1 cellular context compared by ENCODE assay signal in the genomic region with DNA sequence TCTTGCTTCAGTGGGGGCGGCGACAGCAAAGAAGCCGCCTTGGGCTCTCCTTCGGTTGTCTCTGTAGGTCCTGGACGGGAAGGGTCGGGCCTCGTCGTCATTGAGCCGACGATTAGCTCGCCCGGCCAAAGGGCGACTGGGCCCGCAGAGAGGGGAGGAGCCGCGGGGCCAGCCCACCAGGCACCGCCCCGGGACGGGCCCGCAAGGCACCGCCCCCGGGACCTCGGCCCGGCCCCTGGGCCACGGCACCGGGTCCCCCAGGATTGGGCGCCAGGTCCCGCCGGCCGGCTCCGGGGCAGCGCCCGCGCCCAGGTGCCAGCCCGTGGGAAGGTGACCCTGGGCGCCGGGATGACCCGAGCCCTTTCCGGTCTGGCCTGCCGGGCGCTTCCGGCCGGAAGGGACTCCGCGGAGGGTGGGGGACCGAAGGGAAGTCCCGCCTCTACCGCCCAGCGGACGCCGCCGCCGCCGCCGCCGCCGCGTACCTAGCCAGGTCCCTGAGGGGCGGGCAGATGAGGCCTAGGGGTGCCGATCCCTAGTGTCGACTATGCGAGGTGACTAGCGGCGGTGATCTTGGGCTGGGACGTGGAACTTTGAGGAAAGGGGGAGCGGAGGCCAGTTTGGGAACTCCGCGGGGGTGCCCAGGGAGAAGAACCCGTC.
TF ChIP-seq lines count a peak whose summit lies in the region.

GBA2 (minus strand) TSS at position 371 of the 657 bp plus-strand sequence. CDS start 524 bp downstream, outside the sequence.
RGP1 (plus strand) TSS at position 430 of the 657 bp plus-strand sequence. CDS start 469 bp downstream, outside the sequence.

TF ChIP-seq in HepG2, 621 proteins besides CTCF, POLR2A, EP300 and RAD21 (continued from another document and continues in another):
- TF ChIP-seq ARID4A (CRISPR knock-in tag; IDR thresholded peaks at IDR 0.05; ENCODE audit: borderline replicate concordance) (peak; percentile 87), RARG (CRISPR knock-in tag; IDR thresholded peaks at IDR 0.05; ENCODE audit: low read depth) (no peak), ASH2L (IDR thresholded peaks at IDR 0.05; ENCODE audit: insufficient read length, low read depth, low read length) (peak; percentile 61), POLR2AphosphoS2 (IDR thresholded peaks at IDR 0.05; ENCODE audit: low read depth, low read length) (no peak), ZFX (CRISPR knock-in tag; IDR thresholded peaks at IDR 0.05; ENCODE audit: low read depth) (peak; percentile 92), MED8 (CRISPR knock-in tag; IDR thresholded peaks at IDR 0.05; ENCODE audit: insufficient replicate concordance) (no peak), POLR2AphosphoS5 (IDR thresholded peaks at IDR 0.05; ENCODE audit: low read depth, low read length) (peak; percentile 50; the same call in 1 of the 2 replicates), TBP (CRISPR knock-in tag; IDR thresholded peaks at IDR 0.05) (no peak), TFDP2 (CRISPR knock-in tag; IDR thresholded peaks at IDR 0.05) (peak; percentile 36; the same call in 1 of the 2 replicates), RARA (CRISPR knock-in tag; IDR thresholded peaks at IDR 0.05) (no peak), ZNF547 (CRISPR knock-in tag; IDR thresholded peaks at IDR 0.05) (peak; percentile 73; the same call in 1 of the 2 replicates), KAT8 (CRISPR knock-in tag; IDR thresholded peaks at IDR 0.05) (peak; percentile 78), ZNF850 (CRISPR knock-in tag; conservative IDR thresholded peaks at IDR 0.05) (no peak), TARDBP (CRISPR knock-in tag; IDR thresholded peaks at IDR 0.05) (no peak; the same call in 1 of the 2 replicates), KMT2A (CRISPR knock-in tag; IDR thresholded peaks at IDR 0.05) (peak; percentile 50; the same call in 1 of the 2 replicates), KAT7 (CRISPR knock-in tag; IDR thresholded peaks at IDR 0.05; ENCODE audit: borderline replicate concordance) (peak; percentile 25; the same call in 1 of the 2 replicates), KIAA2018 (CRISPR knock-in tag; IDR thresholded peaks at IDR 0.05; ENCODE audit: borderline replicate concordance) (no peak), HMG20B (CRISPR knock-in tag; conservative IDR thresholded peaks at IDR 0.05) (no peak), ZBTB2 (CRISPR knock-in tag; IDR thresholded peaks at IDR 0.05; ENCODE audit: low read depth) (peak; percentile 100), ZNF12 (CRISPR knock-in tag; IDR thresholded peaks at IDR 0.05) (peak; percentile 64; the same call in 1 of the 2 replicates)
- TF ChIP-seq, protein P1, sequence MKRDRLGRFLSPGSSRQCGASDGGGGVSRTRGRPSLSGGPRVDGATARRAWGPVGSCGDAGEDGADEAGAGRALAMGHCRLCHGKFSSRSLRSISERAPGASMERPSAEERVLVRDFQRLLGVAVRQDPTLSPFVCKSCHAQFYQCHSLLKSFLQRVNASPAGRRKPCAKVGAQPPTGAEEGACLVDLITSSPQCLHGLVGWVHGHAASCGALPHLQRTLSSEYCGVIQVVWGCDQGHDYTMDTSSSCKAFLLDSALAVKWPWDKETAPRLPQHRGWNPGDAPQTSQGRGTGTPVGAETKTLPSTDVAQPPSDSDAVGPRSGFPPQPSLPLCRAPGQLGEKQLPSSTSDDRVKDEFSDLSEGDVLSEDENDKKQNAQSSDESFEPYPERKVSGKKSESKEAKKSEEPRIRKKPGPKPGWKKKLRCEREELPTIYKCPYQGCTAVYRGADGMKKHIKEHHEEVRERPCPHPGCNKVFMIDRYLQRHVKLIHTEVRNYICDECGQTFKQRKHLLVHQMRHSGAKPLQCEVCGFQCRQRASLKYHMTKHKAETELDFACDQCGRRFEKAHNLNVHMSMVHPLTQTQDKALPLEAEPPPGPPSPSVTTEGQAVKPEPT (CRISPR knock-in tag; IDR thresholded peaks at IDR 0.05; ENCODE audit: low read depth), result no peak; the same call in 1 of the 2 replicates
- TF ChIP-seq, protein P2, sequence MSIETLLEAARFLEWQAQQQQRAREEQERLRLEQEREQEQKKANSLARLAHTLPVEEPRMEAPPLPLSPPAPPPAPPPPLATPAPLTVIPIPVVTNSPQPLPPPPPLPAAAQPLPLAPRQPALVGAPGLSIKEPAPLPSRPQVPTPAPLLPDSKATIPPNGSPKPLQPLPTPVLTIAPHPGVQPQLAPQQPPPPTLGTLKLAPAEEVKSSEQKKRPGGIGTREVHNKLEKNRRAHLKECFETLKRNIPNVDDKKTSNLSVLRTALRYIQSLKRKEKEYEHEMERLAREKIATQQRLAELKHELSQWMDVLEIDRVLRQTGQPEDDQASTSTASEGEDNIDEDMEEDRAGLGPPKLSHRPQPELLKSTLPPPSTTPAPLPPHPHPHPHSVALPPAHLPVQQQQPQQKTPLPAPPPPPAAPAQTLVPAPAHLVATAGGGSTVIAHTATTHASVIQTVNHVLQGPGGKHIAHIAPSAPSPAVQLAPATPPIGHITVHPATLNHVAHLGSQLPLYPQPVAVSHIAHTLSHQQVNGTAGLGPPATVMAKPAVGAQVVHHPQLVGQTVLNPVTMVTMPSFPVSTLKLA (IDR thresholded peaks at IDR 0.05), result no peak
- TF ChIP-seq, protein P3, sequence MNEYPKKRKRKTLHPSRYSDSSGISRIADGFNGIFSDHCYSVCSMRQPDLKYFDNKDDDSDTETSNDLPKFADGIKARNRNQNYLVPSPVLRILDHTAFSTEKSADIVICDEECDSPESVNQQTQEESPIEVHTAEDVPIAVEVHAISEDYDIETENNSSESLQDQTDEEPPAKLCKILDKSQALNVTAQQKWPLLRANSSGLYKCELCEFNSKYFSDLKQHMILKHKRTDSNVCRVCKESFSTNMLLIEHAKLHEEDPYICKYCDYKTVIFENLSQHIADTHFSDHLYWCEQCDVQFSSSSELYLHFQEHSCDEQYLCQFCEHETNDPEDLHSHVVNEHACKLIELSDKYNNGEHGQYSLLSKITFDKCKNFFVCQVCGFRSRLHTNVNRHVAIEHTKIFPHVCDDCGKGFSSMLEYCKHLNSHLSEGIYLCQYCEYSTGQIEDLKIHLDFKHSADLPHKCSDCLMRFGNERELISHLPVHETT (CRISPR knock-in tag; conservative IDR thresholded peaks at IDR 0.05), result peak; percentile 99
- TF ChIP-seq, protein P4, sequence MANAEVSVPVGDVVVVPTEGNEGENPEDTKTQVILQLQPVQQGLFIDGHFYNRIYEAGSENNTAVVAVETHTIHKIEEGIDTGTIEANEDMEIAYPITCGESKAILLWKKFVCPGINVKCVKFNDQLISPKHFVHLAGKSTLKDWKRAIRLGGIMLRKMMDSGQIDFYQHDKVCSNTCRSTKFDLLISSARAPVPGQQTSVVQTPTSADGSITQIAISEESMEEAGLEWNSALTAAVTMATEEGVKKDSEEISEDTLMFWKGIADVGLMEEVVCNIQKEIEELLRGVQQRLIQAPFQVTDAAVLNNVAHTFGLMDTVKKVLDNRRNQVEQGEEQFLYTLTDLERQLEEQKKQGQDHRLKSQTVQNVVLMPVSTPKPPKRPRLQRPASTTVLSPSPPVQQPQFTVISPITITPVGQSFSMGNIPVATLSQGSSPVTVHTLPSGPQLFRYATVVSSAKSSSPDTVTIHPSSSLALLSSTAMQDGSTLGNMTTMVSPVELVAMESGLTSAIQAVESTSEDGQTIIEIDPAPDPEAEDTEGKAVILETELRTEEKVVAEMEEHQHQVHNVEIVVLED (CRISPR knock-in tag; IDR thresholded peaks at IDR 0.05; ENCODE audit: borderline replicate concordance), result peak; percentile 82
